ENCODE assay signal across 23 cellular contexts in the genomic region with DNA sequence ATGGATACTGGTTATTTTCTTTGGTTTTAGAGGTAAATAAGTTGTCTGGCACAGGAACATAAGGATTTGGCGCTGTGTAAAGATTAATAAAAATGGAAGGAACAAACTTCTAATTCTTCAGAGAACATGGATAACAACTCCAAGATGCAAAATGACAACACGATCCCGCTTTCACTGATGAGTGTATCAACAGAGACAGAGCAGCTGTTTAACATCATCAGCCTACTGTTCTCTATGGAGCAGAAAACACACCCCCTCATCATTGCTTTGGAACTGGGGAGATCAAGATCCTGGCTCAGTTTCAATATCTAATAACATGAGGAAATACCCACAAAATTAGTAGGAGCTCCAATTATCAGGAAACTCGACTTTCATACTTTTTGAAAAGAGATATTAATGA. TPM values are rescaled to one million over a fixed set of nuclear protein-coding genes. Genes with fewer than 3 reads are reported as not detected.
DNase-seq lines count a peak whose midpoint lies in the region; ATAC-seq and TF ChIP-seq lines count a peak whose summit lies in the region.
"Had no signal": no experiment of that assay in that cellular context is flagged by ENCODE, and none has a peak within 500 bp of the region (broad histone marks: within the 10 kb centered on the region; RNA-seq: fewer than 3 reads in every experiment).

No MANE protein-coding gene starts in this region.

- no peak overlapping the region for H3K27ac ChIP-seq in right atrium auricular region
- H3K27ac ChIP-seq: A549; BLaER1 treated with 17β-estradiol and CSF1 and Interleukin-3, amounts not matched to agents 10 nM and 100 nM had no signal

- H3K9me3 Mint-ChIP-seq in endothelial cell (ENCODE audit: unreplicated experiment): no peaks in the 10 kb centered on the region
- H3K9me3 Mint-ChIP-seq: CD4-positive, alpha-beta T cell; CD8-positive, alpha-beta memory T cell; HFFc6 had no signal

- H3K36me3 Mint-ChIP-seq in endothelial cell (ENCODE audit: low read depth, unreplicated experiment): no peaks in the 10 kb centered on the region
- H3K36me3 Mint-ChIP-seq: CD14-positive monocyte; CD8-positive, alpha-beta memory T cell had no signal

- no peak overlapping the region for H3K4me3 Mint-ChIP-seq in endothelial cell (ENCODE audit: unreplicated experiment)
- H3K4me3 Mint-ChIP-seq: CD14-positive monocyte; CD4-positive, alpha-beta T cell; CD8-positive, alpha-beta memory T cell; HFFc6 had no signal

- H3K9me3 ChIP-seq in right atrium auricular region: no peaks in the 10 kb centered on the region
- H3K9me3 ChIP-seq: BE2C, HAP-1 had no signal

- DNase-seq in Right ventricle myocardium superior: no peak
- no peak for DNase-seq in right atrium auricular region (ENCODE audit: low spot score)
- peak; percentile 79 for DNase-seq in LHCN-M2 (ENCODE audit: low read depth)
- peak; percentile 47 for DNase-seq in myocyte (ENCODE audit: low read depth)
- DNase-seq in endothelial cell (ENCODE audit: low spot score): no peak
- no peak for DNase-seq in GM13976 (ENCODE audit: low spot score)
- DNase-seq: 8988T; ACHN; AML-193; BE2C; CD4-positive, alpha-beta T cell; CD8-positive, alpha-beta memory T cell; DMS 273 treated with DMSO at 0.1 percent for 48 hours; DMS79; EL; GDM1; GOT3; HFFc6 had no signal

- no peaks in the 10 kb centered on the region for H3K27me3 ChIP-seq in right atrium auricular region
- H3K27me3 ChIP-seq: BLaER1 treated with 17β-estradiol and CSF1 and Interleukin-3, amounts not matched to agents 10 nM and 100 nM had no signal

- TF ChIP-seq CTCF in right atrium auricular region (IDR thresholded peaks at IDR 0.05) (no peak), endothelial cell (IDR thresholded peaks at IDR 0.05; ENCODE audit: unreplicated experiment) (no peak), GM13976 (IDR thresholded peaks at IDR 0.05; ENCODE audit: borderline replicate concordance, control extremely low read depth, extremely low read depth, insufficient read depth, missing control alignments) (no peak)

- peaks cover 4% of the 10 kb centered on the region for H3K27me3 Mint-ChIP-seq in endothelial cell (ENCODE audit: unreplicated experiment)

- H3K4me3 ChIP-seq in right atrium auricular region: no peak overlapping the region
- H3K4me3 ChIP-seq: A549; BLaER1 treated with 17β-estradiol and CSF1 and Interleukin-3, amounts not matched to agents 10 nM and 100 nM; GM12878; HAP-1 had no signal

- H3K4me1 ChIP-seq in right atrium auricular region: no peaks in the 10 kb centered on the region
- H3K4me1 ChIP-seq: A549, HAP-1 had no signal

- H3K4me1 Mint-ChIP-seq in endothelial cell (ENCODE audit: unreplicated experiment): peaks cover 15% of the 10 kb centered on the region
- H3K4me1 Mint-ChIP-seq: CD14-positive monocyte; CD8-positive, alpha-beta memory T cell had no signal

- H3K27ac Mint-ChIP-seq in endothelial cell (ENCODE audit: unreplicated experiment): no peak overlapping the region
- H3K27ac Mint-ChIP-seq: CD4-positive, alpha-beta T cell; CD8-positive, alpha-beta memory T cell; HFFc6 had no signal

- intact Hi-C loops in Right ventricle myocardium superior (cut with DNase I): loop anchor here (10.0 kb wide), 1 partner anchor 69 kb away; no protein-coding TSS in a partner anchor

- in situ Hi-C loops in GM13976 (cut with MboI; ENCODE audit: low sequenced_read_pairs, unreplicated experiment): no loop called here

- H3K36me3 ChIP-seq in right atrium auricular region: no peaks in the 10 kb centered on the region
- H3K36me3 ChIP-seq: BE2C; BLaER1 treated with 17β-estradiol and CSF1 and Interleukin-3, amounts not matched to agents 10 nM and 100 nM; HAP-1 had no signal

- peak; percentile 62 for ATAC-seq in Right ventricle myocardium superior (ENCODE audit: poor library complexity)
- ATAC-seq: A549, GM12878 had no signal

RNA-seq across cellular contexts. Expression of gene GAS1, which starts 8.2 kb away (rescaled TPM):
- 21.8 TPM for total RNA-seq in Right ventricle myocardium superior
- total RNA-seq in right atrium auricular region: 10 to 100 TPM; 44.4 to 78.6 TPM
- total RNA-seq in LHCN-M2 (2014; rRNA removed): 159 TPM in 2 replicates
- 13.3 TPM for polyA plus RNA-seq in LHCN-M2 (2012)
- 190 and 279 TPM in 2 replicates for total RNA-seq in myocyte
- polyA plus RNA-seq in myocyte (2012): 28.7 TPM
- total RNA-seq in endothelial cell (ENCODE audit: unreplicated experiment): 11.2 TPM
- total RNA-seq: GM12878 had no signal
- polyA plus RNA-seq: GM12878 had no signal

Comparison
In these comparisons a context has a peak if more than half of its experiments do, and no peak if none do; other contexts are left out.
1. DNase-seq: peak in LHCN-M2 (single experiment) and myocyte (single experiment); none in Right ventricle myocardium superior (single experiment), right atrium auricular region (single experiment), endothelial cell (single experiment) and GM13976 (single experiment).